14 cellular contexts compared by ENCODE assay signal in genomic region chr1:97791251-97791650, GRCh38.
DNase-seq lines count a peak whose midpoint lies in the region; ATAC-seq and TF ChIP-seq lines count a peak whose summit lies in the region.
"Had no signal": no experiment of that assay in that cellular context is flagged by ENCODE, and none has a peak within 500 bp of the region (broad histone marks: within the 10 kb centered on the region; RNA-seq: fewer than 3 reads in every experiment).

No MANE protein-coding gene starts in this region.

- no peak overlapping the region for H2AFZ ChIP-seq in MM.1S (ENCODE audit: low read length)

- H4K20me1 ChIP-seq in MM.1S (ENCODE audit: insufficient read depth, low read length) = no peaks in the 10 kb centered on the region

- peak; percentile 89 for ATAC-seq in GM19328 (IDR thresholded peaks at IDR 0.05; ENCODE audit: unreplicated experiment)
- peak; percentile 93 for ATAC-seq in HG02885 (IDR thresholded peaks at IDR 0.05; ENCODE audit: poor library complexity, unreplicated experiment)
- ATAC-seq: K562 had no signal

- no peaks in the 10 kb centered on the region for H3K9me2 ChIP-seq in MM.1S (replicated peaks; ENCODE audit: insufficient read depth, low read length)

- peak; percentile 3 for DNase-seq in GM12864 (ENCODE audit: low read depth)
- DNase-seq in MM.1S = peak; percentile 81
- DNase-seq in NCI-H1694 (lab: John Stamatoyannopoulos, UW) = no peak
- no peak for DNase-seq in HEK293T (ENCODE audit: extremely low spot score)
- no peak for DNase-seq in glomerular visceral epithelial cell (ENCODE audit: extremely low spot score)
- no peak for DNase-seq in medulla oblongata (ENCODE audit: extremely low spot score)
- DNase-seq: Caco-2; cerebellar nuclear complex; mesendoderm; NCI-H446 treated with DMSO at 0.1 percent for 48 hours; stimulated activated CD8-positive, alpha-beta memory T cell treated with anti-CD3 and anti-CD28 coated beads, Interleukin-4, amount 100 ng/mL, for 48 hours had no signal

- peak overlapping the region; percentile 60; the same call in 1 of the 2 replicates for H3K27ac ChIP-seq in MM.1S (ENCODE audit: low read length)

- peaks cover 6% of the 10 kb centered on the region; the same call in 1 of the 2 replicates for H3F3A ChIP-seq in MM.1S (ENCODE audit: insufficient read depth, low read length)

- no peak overlapping the region; the same call in 1 of the 2 replicates for H3K9ac ChIP-seq in MM.1S (ENCODE audit: low read length)

- POLR2A ChIA-PET in HEK293T (lab: Yijun Ruan, JAX) = no interaction called here

- TF ChIP-seq CTCF in GM12864 (IDR thresholded peaks at IDR 0.05; ENCODE audit: low read depth, low read length, missing control alignments) (no peak), MM.1S (IDR thresholded peaks at IDR 0.05; ENCODE audit: low read length) (no peak)

- H3K36me3 ChIP-seq in MM.1S (replicated peaks; ENCODE audit: insufficient read depth, low read length) = no peaks in the 10 kb centered on the region

- CTCF ChIA-PET in HEK293T (lab: Yijun Ruan, JAX) = no interaction called here

- H3K27me3 ChIP-seq in MM.1S (replicated peaks; ENCODE audit: insufficient read depth, low read length) = no peaks in the 10 kb centered on the region

- peaks cover 11% of the 10 kb centered on the region for H3K4me1 ChIP-seq in MM.1S (ENCODE audit: low read length)
- H3K4me1 ChIP-seq: Caco-2 had no signal

- H3K4me2 ChIP-seq in MM.1S (ENCODE audit: low read depth, low read length) = peak overlapping the region; percentile 38; the same call in 1 of the 2 replicates

- no peaks in the 10 kb centered on the region; the same call in none of the 2 replicates for H3K79me2 ChIP-seq in MM.1S (ENCODE audit: low read length)

- no peaks in the 10 kb centered on the region for H3K9me3 ChIP-seq in MM.1S (replicated peaks; ENCODE audit: insufficient read depth, low read length)
- H3K9me3 ChIP-seq: Caco-2 had no signal

- no peak overlapping the region for H3K4me3 ChIP-seq in GM12864 (ENCODE audit: low read depth, low read length)
- no peak overlapping the region; the same call in 1 of the 2 replicates for H3K4me3 ChIP-seq in MM.1S (ENCODE audit: low read length)
- H3K4me3 ChIP-seq: K562 had no signal

TF ChIP-seq in HEK293T, 16 proteins besides CTCF, POLR2A, EP300 and RAD21:
- no peak for TF ChIP-seq BHLHE40 (IDR thresholded peaks at IDR 0.05; ENCODE audit: borderline replicate concordance)

Comparison
In these comparisons a context has a peak if more than half of its experiments do, and no peak if none do; other contexts are left out.
1. DNase-seq: peak in GM12864 (single experiment) and MM.1S (single experiment); none in NCI-H1694 (single experiment), HEK293T (single experiment), glomerular visceral epithelial cell (single experiment) and medulla oblongata (single experiment).